In genomic region chr6:105135907-105136432, GRCh38 we compare ENCODE assay signal across 9 cellular contexts. TPM values are rescaled to one million over a fixed set of nuclear protein-coding genes. Genes with fewer than 3 reads are reported as not detected.
DNase-seq lines count a peak whose midpoint lies in the region; ATAC-seq and TF ChIP-seq lines count a peak whose summit lies in the region.
"Had no signal": no experiment of that assay in that cellular context is flagged by ENCODE, and none has a peak within 500 bp of the region (broad histone marks: within the 10 kb centered on the region; RNA-seq: fewer than 3 reads in every experiment).

No MANE protein-coding gene starts in this region.

- TF ChIP-seq CTCF in astrocyte of the spinal cord (IDR thresholded peaks at IDR 0.05; ENCODE audit: low read depth, low read length) (no peak), right lobe of liver (IDR thresholded peaks at IDR 0.05) (no peak), thyroid gland (IDR thresholded peaks at IDR 0.05) (no peak)

- no peaks in the 10 kb centered on the region for H3K36me3 ChIP-seq in ACC112 (ENCODE audit: insufficient read depth, low read length)
- no peaks in the 10 kb centered on the region for H3K36me3 ChIP-seq in HAP-1 (replicated peaks)
- H3K36me3 ChIP-seq in right lobe of liver, result no peaks in the 10 kb centered on the region
- H3K36me3 ChIP-seq in thyroid gland, result no peaks in the 10 kb centered on the region

- H3K4me1 ChIP-seq in ACC112 (ENCODE audit: control insufficient read depth, insufficient read depth, low read length, unreplicated experiment) (peaks cover 4% of the 10 kb centered on the region), HAP-1 (peaks cover 9% of the 10 kb centered on the region; the same call in 1 of the 2 replicates), right lobe of liver (peaks cover 0 to 7% (median 0%) of the 10 kb centered on the region in 4 donors), thyroid gland (no peaks in the 10 kb centered on the region)

- peak overlapping the region; percentile 98 for H2AFZ ChIP-seq in ACC112 (ENCODE audit: low read length, unreplicated experiment)

- ATAC-seq in right lobe of liver (no peak), HG03469 (IDR thresholded peaks at IDR 0.05; ENCODE audit: unreplicated experiment) (no peak), HG02840 (IDR thresholded peaks at IDR 0.05; ENCODE audit: low FRiP score, unreplicated experiment) (no peak)

- TF ChIP-seq POLR2A in right lobe of liver (IDR thresholded peaks at IDR 0.05) (no peak), thyroid gland (IDR thresholded peaks at IDR 0.05) (no peak)

- no peaks in the 10 kb centered on the region for H3K9me3 ChIP-seq in HAP-1
- no peaks in the 10 kb centered on the region for H3K9me3 ChIP-seq in right lobe of liver
- no peaks in the 10 kb centered on the region for H3K9me3 ChIP-seq in thyroid gland

- in situ Hi-C loops in HAP-1 (cut with MboI; ENCODE audit: low sequenced_read_pairs), result no loop called here
- in situ Hi-C loops in astrocyte of the spinal cord (cut with HindIII; ENCODE audit: low sequenced_read_pairs), result no loop called here

- H3K27me3 ChIP-seq in ACC112 (ENCODE audit: insufficient read depth, low read length), result no peaks in the 10 kb centered on the region
- no peaks in the 10 kb centered on the region for H3K27me3 ChIP-seq in HAP-1 (ENCODE audit: low read depth)
- no peaks in the 10 kb centered on the region for H3K27me3 ChIP-seq in right lobe of liver
- H3K27me3 ChIP-seq in thyroid gland, result no peaks in the 10 kb centered on the region

- WGBS in right lobe of liver (ENCODE audit: insufficient coverage, low coverage, low lambda C conversion rate, missing lambda C conversion rate), result 22% methylated on average over 17 of the region's 24 CpGs
- 11 to 26% methylated on average over 8 to 22 of the region's 24 CpGs for WGBS in thyroid gland, 2 donors

- H3K4me3 ChIP-seq in ACC112 (ENCODE audit: low read depth, low read length), result peak overlapping the region; percentile 84
- peak overlapping the region; percentile 64 for H3K4me3 ChIP-seq in HAP-1
- peak overlapping the region; percentile 74 for H3K4me3 ChIP-seq in astrocyte of the spinal cord (ENCODE audit: low read depth, low read length)
- H3K4me3 ChIP-seq in right lobe of liver, result peak overlapping the region; percentile 51 to 63 (median 52)
- H3K4me3 ChIP-seq in thyroid gland (replicated peaks in 1 of 3), result peak overlapping the region; percentile 68 to 86 (median 86)

- intact Hi-C loops in right lobe of liver (cut with DNase I), result no loop called here
- intact Hi-C loops in thyroid gland (cut with DNase I), result no loop called here

- DNase-seq in HAP-1 (ENCODE audit: low spot score in 2 of 2), result peak in 1 of 2 experiments; percentile 14
- DNase-seq in astrocyte of the spinal cord (ENCODE audit: low read depth, low spot score), result peak; percentile 33
- no peak for DNase-seq in right lobe of liver
- DNase-seq in thyroid gland, result no peak
- no peak for DNase-seq in NCI-H446 (lab: John Stamatoyannopoulos, UW)

- H3K79me2 ChIP-seq in ACC112 (ENCODE audit: control insufficient read depth, insufficient read depth, low read length, unreplicated experiment), result no peaks in the 10 kb centered on the region

- H3K27ac ChIP-seq in ACC112 (ENCODE audit: low read depth, low read length), result no peak overlapping the region
- H3K27ac ChIP-seq in right lobe of liver, result no peak overlapping the region
- H3K27ac ChIP-seq in thyroid gland, result peak overlapping the region in 2 of 3 donors; percentile 13 to 58
- H3K27ac ChIP-seq: epithelial cell of prostate had no signal

RNA-seq across cellular contexts. Expression of gene POPDC3, which starts 43.8 kb away (rescaled TPM):
- not detected for total RNA-seq in right lobe of liver
- under 1 TPM in 1 of 4 donors, not detected in 3; 0.33 TPM for total RNA-seq in thyroid gland

Comparison
In these comparisons a context has a peak if more than half of its experiments do, and no peak if none do; other contexts are left out.
1. H3K27ac ChIP-seq: peak in thyroid gland (2 of 3); none in ACC112 (single experiment) and right lobe of liver (0 of 3).
2. Peak in every context shown above with its lines, with median percentiles within 50 percentile points of each other: H3K4me3 ChIP-seq.